In genomic region chr1:91764471-91765115, GRCh38 we compare ENCODE assay signal across 1 cellular context.
TF ChIP-seq lines count a peak whose summit lies in the region.

No MANE protein-coding gene starts in this region.

TF ChIP-seq in K562, 482 proteins besides CTCF, POLR2A, EP300 and RAD21 (continued from another document):
- TF ChIP-seq RERE (CRISPR knock-in tag; IDR thresholded peaks at IDR 0.05; ENCODE audit: borderline replicate concordance) (no peak), DPF2 (IDR thresholded peaks at IDR 0.05) (no peak), SMAD2 (IDR thresholded peaks at IDR 0.05; ENCODE audit: low read depth, low read length) (no peak), GABPA (tag; conservative IDR thresholded peaks at IDR 0.05; ENCODE audit: low read depth) (no peak), CEBPG (CRISPR knock-in tag; IDR thresholded peaks at IDR 0.05) (peak; percentile 54), CEBPG (tag; conservative IDR thresholded peaks at IDR 0.05 in 1 of 2, IDR thresholded peaks at IDR 0.05 in 1 of 2) (no peak), OTX1 (CRISPR knock-in tag; IDR thresholded peaks at IDR 0.05) (no peak), ZNF184 (CRISPR knock-in tag; IDR thresholded peaks at IDR 0.05) (no peak), LARP7 (IDR thresholded peaks at IDR 0.05) (no peak), MEF2A (IDR thresholded peaks at IDR 0.05; ENCODE audit: control insufficient read depth, low read depth, low read length) (no peak), ILF3 (IDR thresholded peaks at IDR 0.05; ENCODE audit: borderline replicate concordance) (no peak), KAT7 (CRISPR knock-in tag; IDR thresholded peaks at IDR 0.05; ENCODE audit: borderline replicate concordance) (no peak), TEAD4 (IDR thresholded peaks at IDR 0.05; ENCODE audit: low read length) (no peak), TEAD4 (CRISPR knock-in tag; IDR thresholded peaks at IDR 0.05; ENCODE audit: borderline replicate concordance) (no peak), HNRNPLL (IDR thresholded peaks at IDR 0.05; ENCODE audit: low read depth, low read length, poor library complexity, severe bottlenecking) (no peak)
